Comparison of ENCODE assay signal across 27 cellular contexts in the genomic region with DNA sequence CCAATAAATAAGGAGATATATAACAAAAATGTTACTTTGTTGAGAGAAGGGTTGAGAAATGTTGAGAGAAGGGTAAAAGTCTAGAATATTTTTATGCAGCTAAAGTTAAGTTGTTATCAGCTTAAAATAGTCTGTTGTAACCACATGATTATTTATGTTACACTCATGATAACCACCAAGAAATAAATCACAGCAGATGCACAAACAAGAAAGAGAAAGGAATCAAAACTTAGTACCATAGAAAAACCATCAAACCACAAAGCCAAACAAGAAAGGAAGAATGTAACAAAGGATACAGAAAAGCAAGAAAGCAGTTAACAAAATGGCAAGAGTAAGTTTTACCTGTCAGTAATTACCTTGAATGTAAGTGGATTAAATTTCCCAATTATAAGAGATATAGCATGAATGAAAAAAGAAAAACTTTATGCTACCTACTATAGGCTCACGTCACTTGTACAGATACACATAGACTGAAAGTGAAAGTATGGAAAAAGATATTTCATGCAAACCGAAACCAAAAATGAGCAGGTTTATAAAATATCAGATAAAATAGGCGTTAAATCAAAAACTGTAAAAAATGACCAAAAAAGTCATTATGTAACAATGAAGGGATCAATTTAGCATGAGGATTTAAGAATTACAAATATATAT.
DNase-seq lines count a peak whose midpoint lies in the region; ATAC-seq lines count a peak whose summit lies in the region.
"Had no signal": no experiment of that assay in that cellular context is flagged by ENCODE, and none has a peak within 500 bp of the region (broad histone marks: within the 10 kb centered on the region; RNA-seq: fewer than 3 reads in every experiment).

No MANE protein-coding gene starts in this region.

- H3K27ac Mint-ChIP-seq in CD8-positive, alpha-beta memory T cell = peak overlapping the region; percentile 5 to 50 (median 24)
- no peak overlapping the region for H3K27ac Mint-ChIP-seq in activated CD4-positive, alpha-beta memory T cell treated with anti-CD3 and anti-CD28 coated beads, Interleukin-2, amount 10 ng/mL, durations not matched to agents 7 days and 5 days
- H3K27ac Mint-ChIP-seq in effector memory CD8-positive, alpha-beta T cell = peak overlapping the region; percentile 2 to 29
- H3K27ac Mint-ChIP-seq: activated CD4-positive, alpha-beta T cell treated with anti-CD3 and anti-CD28 coated beads, Interleukin-2, amount 10 ng/mL, durations not matched to agents 24 days and 14 days; progenitor cell of endocrine pancreas; stimulated activated memory B cell treated with anti-CD40 and anti-IgM and Interleukin-4, amounts not matched to agents 10 μg/mL and 1 μg/mL and 100 μg/mL, for 72 hours had no signal

- H3K36me3 Mint-ChIP-seq in CD8-positive, alpha-beta memory T cell = peaks cover 33 to 69% (median 52%) of the 10 kb centered on the region in 3 donors
- peaks cover 51% of the 10 kb centered on the region for H3K36me3 Mint-ChIP-seq in activated CD4-positive, alpha-beta memory T cell treated with anti-CD3 and anti-CD28 coated beads, Interleukin-2, amount 10 ng/mL, durations not matched to agents 7 days and 5 days (ENCODE audit: low read depth)
- peaks cover 5% of the 10 kb centered on the region for H3K36me3 Mint-ChIP-seq in effector memory CD8-positive, alpha-beta T cell (ENCODE audit: insufficient read depth)

- H3K4me1 Mint-ChIP-seq in CD8-positive, alpha-beta memory T cell = peaks cover 16 to 25% (median 18%) of the 10 kb centered on the region in 3 donors
- peaks cover 14% of the 10 kb centered on the region for H3K4me1 Mint-ChIP-seq in activated CD4-positive, alpha-beta memory T cell treated with anti-CD3 and anti-CD28 coated beads, Interleukin-2, amount 10 ng/mL, durations not matched to agents 7 days and 5 days
- peaks cover 8 to 10% of the 10 kb centered on the region in 2 donors for H3K4me1 Mint-ChIP-seq in effector memory CD8-positive, alpha-beta T cell (ENCODE audit: low read depth in 2 of 2)

- H3K9me3 Mint-ChIP-seq in CD8-positive, alpha-beta memory T cell = peaks cover 17 to 24% (median 20%) of the 10 kb centered on the region in 5 donors
- peaks cover 32% of the 10 kb centered on the region for H3K9me3 Mint-ChIP-seq in activated CD4-positive, alpha-beta memory T cell treated with anti-CD3 and anti-CD28 coated beads, Interleukin-2, amount 10 ng/mL, durations not matched to agents 7 days and 5 days
- H3K9me3 Mint-ChIP-seq in effector memory CD8-positive, alpha-beta T cell = peaks cover 4 to 8% of the 10 kb centered on the region in 2 donors

- H3K27me3 Mint-ChIP-seq in CD8-positive, alpha-beta memory T cell = no peaks in the 10 kb centered on the region
- H3K27me3 Mint-ChIP-seq in activated CD4-positive, alpha-beta memory T cell treated with anti-CD3 and anti-CD28 coated beads, Interleukin-2, amount 10 ng/mL, durations not matched to agents 7 days and 5 days = no peaks in the 10 kb centered on the region
- no peaks in the 10 kb centered on the region for H3K27me3 Mint-ChIP-seq in effector memory CD8-positive, alpha-beta T cell
- H3K27me3 Mint-ChIP-seq: activated CD4-positive, alpha-beta T cell treated with anti-CD3 and anti-CD28 coated beads, Interleukin-2, amount 10 ng/mL, durations not matched to agents 24 days and 14 days; progenitor cell of endocrine pancreas; stimulated activated memory B cell treated with anti-CD40 and anti-IgM and Interleukin-4, amounts not matched to agents 10 μg/mL and 1 μg/mL and 100 μg/mL, for 72 hours had no signal

- CTCF ChIA-PET in CD8-positive, alpha-beta memory T cell (lab: Charles Lee) = no interaction called here
- CTCF ChIA-PET in activated CD4-positive, alpha-beta memory T cell treated with anti-CD3 and anti-CD28 coated beads, Interleukin-2, amount 10 ng/mL, durations not matched to agents 7 days and 5 days (lab: Charles Lee) = no interaction called here

- no peaks in the 10 kb centered on the region for H3K4me1 ChIP-seq in CD8-positive, alpha-beta memory T cell (ENCODE audit: insufficient read depth, low read length)
- H3K4me1 ChIP-seq: BE2C, esophagus squamous epithelium, gastrocnemius medialis, right lobe of liver had no signal

- H3K36me3 ChIP-seq in CD8-positive, alpha-beta memory T cell (ENCODE audit: insufficient read depth, low read length) = peaks cover 23% of the 10 kb centered on the region
- H3K36me3 ChIP-seq: right lobe of liver had no signal

- H3K4me3 Mint-ChIP-seq in CD8-positive, alpha-beta memory T cell = peak overlapping the region; percentile 24 to 75 (median 63)
- H3K4me3 Mint-ChIP-seq in activated CD4-positive, alpha-beta memory T cell treated with anti-CD3 and anti-CD28 coated beads, Interleukin-2, amount 10 ng/mL, durations not matched to agents 7 days and 5 days = peak overlapping the region; percentile 5
- H3K4me3 Mint-ChIP-seq in effector memory CD8-positive, alpha-beta T cell = peak overlapping the region; percentile 30 to 63
- H3K4me3 Mint-ChIP-seq: activated CD4-positive, alpha-beta T cell treated with anti-CD3 and anti-CD28 coated beads, Interleukin-2, amount 10 ng/mL, durations not matched to agents 24 days and 14 days; stimulated activated memory B cell treated with anti-CD40 and anti-IgM and Interleukin-4, amounts not matched to agents 10 μg/mL and 1 μg/mL and 100 μg/mL, for 72 hours had no signal

- peak; percentile 5 for DNase-seq in A172 (ENCODE audit: low spot score)
- DNase-seq in CD8-positive, alpha-beta memory T cell = peak in 1 of 5 donors; percentile 13
- DNase-seq in activated CD4-positive, alpha-beta memory T cell treated with anti-CD3 and anti-CD28 coated beads, Interleukin-2, amount 10 ng/mL, durations not matched to agents 7 days and 5 days = no peak
- no peak for DNase-seq in effector memory CD8-positive, alpha-beta T cell
- no peak for DNase-seq in NCI-H82 (lab: John Stamatoyannopoulos, UW)
- no peak for DNase-seq in NCI-H1092 (lab: John Stamatoyannopoulos, UW)
- DNase-seq: activated CD4-positive, alpha-beta T cell treated with anti-CD3 and anti-CD28 coated beads, Interleukin-2, amount 10 ng/mL, durations not matched to agents 24 days and 14 days; activated effector memory CD4-positive, alpha-beta T cell treated with Interleukin-2 at 50 U/mL for 16 hours; BE2C; Calu3; DND-41; esophagus squamous epithelium; gastrocnemius medialis; left cardiac atrium; NCI-H187; NCI-H526 treated with DMSO at 0.1 percent for 48 hours; right lobe of liver; SHP77 treated with DMSO at 0.1 percent for 48 hours; stimulated activated CD4-positive, alpha-beta T cell treated with anti-CD3 and anti-CD28 coated beads, Interleukin-4, amount 100 ng/mL, for 24 hours had no signal

- H3K9me3 ChIP-seq in CD8-positive, alpha-beta memory T cell (ENCODE audit: low read length) = peaks cover 8% of the 10 kb centered on the region
- H3K9me3 ChIP-seq: BE2C, right lobe of liver had no signal

- POLR2A ChIA-PET in CD8-positive, alpha-beta memory T cell (lab: Charles Lee) = no interaction called here
- POLR2A ChIA-PET in activated CD4-positive, alpha-beta memory T cell treated with anti-CD3 and anti-CD28 coated beads, Interleukin-2, amount 10 ng/mL, durations not matched to agents 7 days and 5 days (lab: Charles Lee) = no interaction called here

- H3K27ac ChIP-seq in CD8-positive, alpha-beta memory T cell (ENCODE audit: low read depth, low read length) = no peak overlapping the region
- H3K27ac ChIP-seq: coronary artery, esophagus squamous epithelium, gastrocnemius medialis, GM23248, HL-60, right lobe of liver had no signal

- ATAC-seq in effector memory CD8-positive, alpha-beta T cell (replicated peaks) = peak; percentile 74
- no peak for ATAC-seq in GM21619 (IDR thresholded peaks at IDR 0.05; ENCODE audit: unreplicated experiment)
- no peak for ATAC-seq in GM21717 (IDR thresholded peaks at IDR 0.05; ENCODE audit: unreplicated experiment)
- ATAC-seq: gastrocnemius medialis; left cardiac atrium; Panc1; stimulated activated memory B cell treated with anti-CD40 and anti-IgM and Interleukin-4, amounts not matched to agents 10 μg/mL and 1 μg/mL and 100 μg/mL, for 72 hours had no signal

- no peak overlapping the region for H3K4me3 ChIP-seq in CD8-positive, alpha-beta memory T cell (ENCODE audit: low read length)
- H3K4me3 ChIP-seq: coronary artery, esophagus squamous epithelium, gastrocnemius medialis, GM23248, right lobe of liver had no signal

- H3K27me3 ChIP-seq in CD8-positive, alpha-beta memory T cell (ENCODE audit: insufficient read depth, low read length, poor library complexity, severe bottlenecking) = no peaks in the 10 kb centered on the region
- H3K27me3 ChIP-seq: BE2C, esophagus squamous epithelium, gastrocnemius medialis, right lobe of liver had no signal

Comparison
In these comparisons a context has a peak if more than half of its experiments do, and no peak if none do; other contexts are left out.
1. H3K4me3 Mint-ChIP-seq: peak in every context shown above with its lines; median percentile 63 in CD8-positive, alpha-beta memory T cell; 46 in effector memory CD8-positive, alpha-beta T cell; 5 in activated CD4-positive, alpha-beta memory T cell treated with anti-CD3 and anti-CD28 coated beads, Interleukin-2, amount 10 ng/mL, durations not matched to agents 7 days and 5 days.